ENCODE assay signal across 8 cellular contexts in the genomic region with DNA sequence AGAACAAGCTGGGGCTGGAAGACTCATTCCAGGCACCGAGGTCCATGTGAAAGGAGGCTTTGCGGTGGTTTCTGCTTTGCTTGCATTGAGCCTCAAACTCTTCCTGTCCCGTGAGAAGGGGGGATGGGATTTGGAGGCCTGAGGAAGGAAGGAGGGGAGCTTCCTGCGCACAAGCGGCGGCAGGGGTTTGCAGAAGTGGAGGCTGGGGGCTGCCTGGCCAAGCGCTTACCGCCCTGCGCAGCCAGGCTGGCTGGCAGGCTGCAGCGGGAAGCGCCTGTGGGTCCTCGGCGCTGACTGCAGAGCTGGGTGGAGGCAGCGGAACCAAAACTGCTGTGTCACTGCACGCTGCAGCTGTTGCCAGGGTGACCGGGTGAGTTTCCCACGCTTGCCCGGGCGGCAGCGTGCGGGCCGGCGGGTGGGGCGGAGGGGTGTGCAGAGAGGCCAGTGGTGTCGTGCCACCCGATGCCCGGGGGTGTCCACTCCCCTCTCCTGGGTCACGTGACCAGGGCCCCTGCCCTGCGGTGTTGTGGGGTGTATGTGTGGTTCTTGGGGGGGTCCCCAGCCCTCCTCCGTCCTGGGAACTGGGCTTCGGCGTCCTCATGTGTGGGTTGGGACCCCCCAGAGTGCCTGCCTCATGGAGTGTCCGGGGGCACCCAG.
DNase-seq lines count a peak whose midpoint lies in the region; ATAC-seq and TF ChIP-seq lines count a peak whose summit lies in the region.

No MANE protein-coding gene starts in this region.

- DNase-seq in MG63 = peak; percentile 92
- peak; percentile 87 for DNase-seq in SW480 (ENCODE audit: low spot score)
- peak; percentile 85 to 94 (median 89) for DNase-seq in adrenal gland
- peak; percentile 93 for DNase-seq in left ventricle myocardium inferior
- peak; percentile 81 for DNase-seq in pulmonary artery endothelial cell (ENCODE audit: low read depth, low spot score)
- peak; percentile 93 for DNase-seq in ureter (ENCODE audit: low spot score)

- intact Hi-C loops in adrenal gland (cut with DNase I) (no loop called here), left ventricle myocardium inferior (cut with micrococcal nuclease) (no loop called here)

- H4K20me1 ChIP-seq in DOHH2 (ENCODE audit: control insufficient read depth, insufficient read depth, low read depth, low read length) = peaks cover 7% of the 10 kb centered on the region

- H3K9me2 ChIP-seq in DOHH2 (replicated peaks; ENCODE audit: control insufficient read depth, low read length) = no peaks in the 10 kb centered on the region

- 24 to 50% (median 29%) methylated on average over 7 to 33 of the region's 33 CpGs for WGBS in adrenal gland, 4 donors

- ATAC-seq in GM21786 (IDR thresholded peaks at IDR 0.05; ENCODE audit: unreplicated experiment) = peak; percentile 69

- H3F3A ChIP-seq in DOHH2 (ENCODE audit: control insufficient read depth, insufficient read depth) = no peaks in the 10 kb centered on the region

- H3K36me3 ChIP-seq in DOHH2 (ENCODE audit: control insufficient read depth, low read length) (no peaks in the 10 kb centered on the region), MG63 (peaks cover 14% of the 10 kb centered on the region), adrenal gland (replicated peaks in 1 of 2) (peaks cover 0 to 24% of the 10 kb centered on the region in 2 donors), left ventricle myocardium inferior (peaks cover 8% of the 10 kb centered on the region)

- H3K4me2 ChIP-seq in DOHH2 (ENCODE audit: low read length) = peak overlapping the region; percentile 28

- TF ChIP-seq POLR2A in adrenal gland (IDR thresholded peaks at IDR 0.05) = peak in 1 of 2 donors; percentile 63

- H3K4me3 ChIP-seq in DOHH2 (ENCODE audit: low read length) = no peak overlapping the region; the same call in 1 of the 2 replicates
- peak overlapping the region; percentile 24 for H3K4me3 ChIP-seq in MG63
- H3K4me3 ChIP-seq in adrenal gland = peak overlapping the region in 1 of 4 donors; percentile 39
- H3K4me3 ChIP-seq in left ventricle myocardium inferior = peak overlapping the region; percentile 55

- H3K79me2 ChIP-seq in DOHH2 (ENCODE audit: control insufficient read depth, low read length) = no peaks in the 10 kb centered on the region

- no peak for TF ChIP-seq CTCF in DOHH2 (IDR thresholded peaks at IDR 0.05; ENCODE audit: low read depth, low read length, poor library complexity, severe bottlenecking)
- no peak for TF ChIP-seq CTCF in adrenal gland (IDR thresholded peaks at IDR 0.05)
- TF ChIP-seq CTCF in left ventricle myocardium inferior (IDR thresholded peaks at IDR 0.05; ENCODE audit: borderline replicate concordance) = no peak

- H3K4me1 ChIP-seq in DOHH2 (ENCODE audit: control insufficient read depth, low read length) = peaks cover 26% of the 10 kb centered on the region
- H3K4me1 ChIP-seq in adrenal gland (replicated peaks in 1 of 2) = peaks cover 49 to 97% of the 10 kb centered on the region in 2 donors
- H3K4me1 ChIP-seq in left ventricle myocardium inferior = peaks cover 100% of the 10 kb centered on the region

- H3K9me3 ChIP-seq in DOHH2 (ENCODE audit: control insufficient read depth, insufficient read depth, low read length) (no peaks in the 10 kb centered on the region), MG63 (no peaks in the 10 kb centered on the region), adrenal gland (replicated peaks in 1 of 3) (no peaks in the 10 kb centered on the region), left ventricle myocardium inferior (replicated peaks) (no peaks in the 10 kb centered on the region)

- no peak overlapping the region for H3K27ac ChIP-seq in DOHH2 (ENCODE audit: low read depth, low read length)
- peak overlapping the region; percentile 34 to 90 (median 77) for H3K27ac ChIP-seq in adrenal gland
- H3K27ac ChIP-seq in left ventricle myocardium inferior (replicated peaks) = peak overlapping the region; percentile 92

- H3K27me3 ChIP-seq in DOHH2 (ENCODE audit: control insufficient read depth, low read length) (peaks cover 12% of the 10 kb centered on the region), MG63 (no peaks in the 10 kb centered on the region), adrenal gland (no peaks in the 10 kb centered on the region), left ventricle myocardium inferior (ENCODE audit: low read depth) (no peaks in the 10 kb centered on the region)
